16 cellular contexts compared by ENCODE assay signal in the genomic region with DNA sequence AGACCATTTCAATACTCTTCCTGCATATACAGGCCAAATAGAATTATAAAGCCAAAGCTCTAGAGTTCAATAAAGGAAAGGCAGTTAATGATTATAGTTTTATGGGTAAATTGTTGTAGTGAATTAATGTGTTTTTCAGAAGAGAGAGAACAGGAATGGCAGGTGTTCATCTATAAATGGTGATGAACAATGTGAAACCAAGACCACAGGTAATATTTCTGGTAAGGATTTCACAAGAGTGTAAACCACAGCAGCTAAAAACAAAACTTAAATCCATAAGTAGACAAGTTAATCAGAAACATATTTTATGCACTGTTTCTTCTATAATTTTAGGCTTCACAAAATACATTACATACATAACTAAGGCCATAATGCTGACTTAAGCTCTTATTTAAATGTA.
DNase-seq lines count a peak whose midpoint lies in the region; ATAC-seq, FAIRE-seq and TF ChIP-seq lines count a peak whose summit lies in the region.
"Had no signal": no experiment of that assay in that cellular context is flagged by ENCODE, and none has a peak within 500 bp of the region (broad histone marks: within the 10 kb centered on the region; RNA-seq: fewer than 3 reads in every experiment).

No MANE protein-coding gene starts in this region.

- H3K9me3 Mint-ChIP-seq in activated naive CD4-positive, alpha-beta T cell treated with anti-CD3 and anti-CD28 coated beads, Interleukin-2, amount 10 ng/mL, durations not matched to agents 7 days and 5 days = peaks cover 4% of the 10 kb centered on the region
- peaks cover 2% of the 10 kb centered on the region for H3K9me3 Mint-ChIP-seq in activated CD4-positive, alpha-beta T cell treated with anti-CD3 and anti-CD28 coated beads for 36 hours (ENCODE audit: low read depth)
- H3K9me3 Mint-ChIP-seq in osteocyte (ENCODE audit: unreplicated experiment) = no peaks in the 10 kb centered on the region

- POLR2A ChIA-PET in activated CD4-positive, alpha-beta T cell treated with anti-CD3 and anti-CD28 coated beads for 36 hours (lab: Charles Lee) = no interaction called here

- DNase-seq in GM18507 (ENCODE audit: extremely low spot score, insufficient read length, low read depth) (peak; percentile 25), GM20000 (ENCODE audit: low spot score) (peak; percentile 9), HT-29 (ENCODE audit: low spot score) (peak; percentile 72), osteocyte (ENCODE audit: extremely low spot score, unreplicated experiment) (no peak), LoVo (ENCODE audit: low spot score) (no peak)
- DNase-seq in activated naive CD4-positive, alpha-beta T cell treated with anti-CD3 and anti-CD28 coated beads, Interleukin-2, amount 10 ng/mL, durations not matched to agents 7 days and 5 days = no peak
- no peak for DNase-seq in activated CD4-positive, alpha-beta T cell treated with anti-CD3 and anti-CD28 coated beads for 36 hours
- DNase-seq: activated effector memory CD4-positive, alpha-beta T cell treated with anti-CD3 and anti-CD28 coated beads, Interleukin-2, amount 50 U/mL, for 16 hours; BE2C; GF-D8; NCI-H146; ovary; stimulated activated CD4-positive, alpha-beta T cell treated with anti-CD3 and anti-CD28 coated beads, Interleukin-4, amount 100 ng/mL, for 1 hour had no signal

- H3K4me3 Mint-ChIP-seq in activated naive CD4-positive, alpha-beta T cell treated with anti-CD3 and anti-CD28 coated beads, Interleukin-2, amount 10 ng/mL, durations not matched to agents 7 days and 5 days = no peak overlapping the region
- no peak overlapping the region for H3K4me3 Mint-ChIP-seq in activated CD4-positive, alpha-beta T cell treated with anti-CD3 and anti-CD28 coated beads for 36 hours
- H3K4me3 Mint-ChIP-seq in osteocyte (ENCODE audit: unreplicated experiment) = no peak overlapping the region
- H3K4me3 Mint-ChIP-seq: central memory CD8-positive, alpha-beta T cell had no signal

- H3K36me3 Mint-ChIP-seq in activated naive CD4-positive, alpha-beta T cell treated with anti-CD3 and anti-CD28 coated beads, Interleukin-2, amount 10 ng/mL, durations not matched to agents 7 days and 5 days = no peaks in the 10 kb centered on the region
- no peaks in the 10 kb centered on the region for H3K36me3 Mint-ChIP-seq in activated CD4-positive, alpha-beta T cell treated with anti-CD3 and anti-CD28 coated beads for 36 hours (ENCODE audit: low read depth)
- no peaks in the 10 kb centered on the region for H3K36me3 Mint-ChIP-seq in osteocyte (ENCODE audit: unreplicated experiment)

- CTCF ChIA-PET in activated naive CD4-positive, alpha-beta T cell treated with anti-CD3 and anti-CD28 coated beads, Interleukin-2, amount 10 ng/mL, durations not matched to agents 7 days and 5 days (lab: Charles Lee) = no interaction called here
- CTCF ChIA-PET in activated CD4-positive, alpha-beta T cell treated with anti-CD3 and anti-CD28 coated beads for 36 hours (lab: Charles Lee) = no interaction called here

- intact Hi-C loops in activated CD4-positive, alpha-beta T cell treated with anti-CD3 and anti-CD28 coated beads for 36 hours (cut with DNase I, micrococcal nuclease) = no loop called here

- FAIRE-seq in GM18507 (lab: Jason Lieb, UNC) = peak; percentile 92

- TF ChIP-seq CTCF in GM20000 (IDR thresholded peaks at IDR 0.05; ENCODE audit: extremely low read depth, missing control alignments) = no peak
- TF ChIP-seq CTCF in osteocyte (IDR thresholded peaks at IDR 0.05) = no peak

- ATAC-seq in HG02970 (IDR thresholded peaks at IDR 0.05; ENCODE audit: low FRiP score, unreplicated experiment) = peak; percentile 99
- ATAC-seq in activated CD4-positive, alpha-beta T cell treated with anti-CD3 and anti-CD28 coated beads for 36 hours = no peak
- ATAC-seq: Panc1 had no signal

- H3K4me1 Mint-ChIP-seq in activated naive CD4-positive, alpha-beta T cell treated with anti-CD3 and anti-CD28 coated beads, Interleukin-2, amount 10 ng/mL, durations not matched to agents 7 days and 5 days = no peaks in the 10 kb centered on the region
- H3K4me1 Mint-ChIP-seq in activated CD4-positive, alpha-beta T cell treated with anti-CD3 and anti-CD28 coated beads for 36 hours = no peaks in the 10 kb centered on the region
- peaks cover under 1% of the 10 kb centered on the region for H3K4me1 Mint-ChIP-seq in osteocyte (ENCODE audit: unreplicated experiment)
- H3K4me1 Mint-ChIP-seq: central memory CD8-positive, alpha-beta T cell had no signal

- no peak overlapping the region for H3K27ac Mint-ChIP-seq in activated naive CD4-positive, alpha-beta T cell treated with anti-CD3 and anti-CD28 coated beads, Interleukin-2, amount 10 ng/mL, durations not matched to agents 7 days and 5 days
- H3K27ac Mint-ChIP-seq in activated CD4-positive, alpha-beta T cell treated with anti-CD3 and anti-CD28 coated beads for 36 hours = no peak overlapping the region
- H3K27ac Mint-ChIP-seq in osteocyte (ENCODE audit: unreplicated experiment) = no peak overlapping the region

- H3K27me3 Mint-ChIP-seq in activated naive CD4-positive, alpha-beta T cell treated with anti-CD3 and anti-CD28 coated beads, Interleukin-2, amount 10 ng/mL, durations not matched to agents 7 days and 5 days = no peaks in the 10 kb centered on the region
- no peaks in the 10 kb centered on the region for H3K27me3 Mint-ChIP-seq in activated CD4-positive, alpha-beta T cell treated with anti-CD3 and anti-CD28 coated beads for 36 hours
- peaks cover under 1% of the 10 kb centered on the region for H3K27me3 Mint-ChIP-seq in osteocyte (ENCODE audit: unreplicated experiment)
- H3K27me3 Mint-ChIP-seq: central memory CD8-positive, alpha-beta T cell had no signal

Comparison
In these comparisons a context has a peak if more than half of its experiments do, and no peak if none do; other contexts are left out.
1. DNase-seq: peak in GM18507 (single experiment), GM20000 (single experiment) and HT-29 (single experiment); none in activated naive CD4-positive, alpha-beta T cell treated with anti-CD3 and anti-CD28 coated beads, Interleukin-2, amount 10 ng/mL, durations not matched to agents 7 days and 5 days (single experiment), activated CD4-positive, alpha-beta T cell treated with anti-CD3 and anti-CD28 coated beads for 36 hours (single experiment), osteocyte (single experiment) and LoVo (single experiment).